Comparison of ENCODE assay signal across 12 cellular contexts in the genomic region with DNA sequence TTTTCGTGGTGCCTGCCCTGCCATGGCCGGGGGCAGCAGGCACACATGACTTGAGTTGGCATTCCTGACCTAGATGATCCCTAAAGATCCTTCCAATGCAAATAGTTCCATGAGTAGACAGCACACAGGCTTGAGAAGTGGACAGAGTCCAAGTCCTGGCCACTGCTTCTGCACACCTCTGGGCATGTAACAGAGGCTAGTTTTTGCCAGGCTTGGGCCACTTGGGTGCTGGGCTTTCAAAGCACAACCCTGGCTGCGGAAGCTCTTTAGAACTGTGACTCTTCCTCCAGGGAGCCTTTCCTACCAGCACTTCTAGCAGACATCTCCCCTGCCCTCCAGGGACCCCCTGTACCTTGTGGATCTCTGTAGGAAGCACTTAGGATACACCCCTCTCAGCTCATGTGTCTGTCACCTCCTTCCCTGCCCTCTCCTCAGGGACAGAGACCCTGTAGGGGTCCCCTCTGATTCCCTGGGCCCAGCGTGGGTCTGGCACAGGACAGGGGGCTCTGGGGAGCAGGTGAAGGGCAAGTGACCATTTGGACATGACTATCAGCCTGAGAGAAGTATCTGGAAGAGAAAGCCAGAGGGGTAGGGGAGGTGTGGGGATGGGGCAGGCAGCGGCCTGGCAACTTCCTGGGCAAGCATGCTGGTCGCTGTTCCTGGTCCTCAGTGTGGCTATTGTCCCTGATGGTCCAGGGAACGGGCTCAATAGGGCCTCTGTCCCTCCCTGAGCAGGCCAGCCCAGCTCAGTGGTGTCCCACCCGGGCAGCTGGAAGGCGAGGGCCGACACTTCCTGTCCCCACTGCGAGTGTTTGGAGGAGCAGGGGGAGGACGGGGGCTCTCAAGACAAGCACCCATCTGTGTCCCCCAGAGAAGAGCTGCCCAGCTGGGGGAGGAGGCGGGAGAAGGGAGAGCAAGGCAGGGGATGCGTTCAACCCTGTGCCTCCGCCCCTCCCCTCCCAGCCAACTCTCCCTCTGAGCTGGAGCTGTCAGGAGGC. TPM values are rescaled to one million over a fixed set of nuclear protein-coding genes. Genes with fewer than 3 reads are reported as not detected.
A peak's percentile ranks its signal among the peaks of the same experiment; 100 is the strongest.
DNase-seq lines count a peak whose midpoint lies in the region; ATAC-seq and TF ChIP-seq lines count a peak whose summit lies in the region.
"Had no signal": no experiment of that assay in that cellular context is flagged by ENCODE, and none has a peak within 500 bp of the region (broad histone marks: within the 10 kb centered on the region; RNA-seq: fewer than 3 reads in every experiment).

No MANE protein-coding gene starts in this region.

- DNase-seq in cerebellar cortex (ENCODE audit: low spot score), result peak; percentile 11
- peak; percentile 29 to 62 for DNase-seq in left lung
- peak; percentile 13 to 53 for DNase-seq in psoas muscle
- no peak for DNase-seq in colonic mucosa
- no peak for DNase-seq in activated CD4-positive, CD25-positive, alpha-beta regulatory T cell (lab: John Stamatoyannopoulos, UW)
- no peak for DNase-seq in GM03348 (ENCODE audit: low spot score)
- DNase-seq in nephron progenitor cell, result no peak
- DNase-seq: DMS53, Karpas-422 had no signal

- WGBS in psoas muscle, 3 donors, result 55 to 68% (median 61%) methylated on average over 11 to 15 of the region's 15 CpGs

- no peaks in the 10 kb centered on the region for H3K36me3 Mint-ChIP-seq in nephron progenitor cell (ENCODE audit: low read depth)

- no peaks in the 10 kb centered on the region for H3K9me3 Mint-ChIP-seq in nephron progenitor cell

- H3K36me3 ChIP-seq in BLaER1 treated with 17β-estradiol and CSF1 and Interleukin-3, amounts not matched to agents 10 nM and 100 nM, result peaks cover 0 to 20% (median 0%) of the 10 kb centered on the region in 11 experiments; a peak in 4 of 22 replicates
- H3K36me3 ChIP-seq in left lung (no peaks in the 10 kb centered on the region), psoas muscle (ENCODE audit: insufficient read depth in 1 of 2, low read depth in 1 of 2) (peaks cover 0 to 14% of the 10 kb centered on the region in 2 donors), colonic mucosa (no peaks in the 10 kb centered on the region)

- H3K4me3 Mint-ChIP-seq in nephron progenitor cell, result no peak overlapping the region

- ATAC-seq in left lung (no peak), psoas muscle (peak in 2 of 4 donors; percentile 17 to 20)
- ATAC-seq: activated CD4-positive, CD25-positive, alpha-beta regulatory T cell treated with anti-CD3 and anti-CD28 coated beads, Interleukin-2, amount 50 U/mL, for 24 hours had no signal

- no peak overlapping the region for H3K27ac Mint-ChIP-seq in nephron progenitor cell

- 0 out of 22 replicates have a peak, but pooled peaks cover 0 to 5% (median 0%) of the 10 kb centered on the region in 11 experiments for H3K9me3 ChIP-seq in BLaER1 treated with 17β-estradiol and CSF1 and Interleukin-3, amounts not matched to agents 10 nM and 100 nM (replicated peaks in 1 of 11)
- no peaks in the 10 kb centered on the region for H3K9me3 ChIP-seq in left lung
- no peaks in the 10 kb centered on the region for H3K9me3 ChIP-seq in psoas muscle
- H3K9me3 ChIP-seq in colonic mucosa, result no peaks in the 10 kb centered on the region
- H3K9me3 ChIP-seq: vagina had no signal

- H3K27me3 ChIP-seq in BLaER1 treated with 17β-estradiol and CSF1 and Interleukin-3, amounts not matched to agents 10 nM and 100 nM, result no peaks in the 10 kb centered on the region
- H3K27me3 ChIP-seq in left lung (peaks cover 0 to 9% of the 10 kb centered on the region in 2 donors), psoas muscle (ENCODE audit: insufficient read depth in 3 of 3, low read length in 2 of 3) (no peaks in the 10 kb centered on the region), colonic mucosa (no peaks in the 10 kb centered on the region)
- H3K27me3 ChIP-seq: vagina had no signal

- TF ChIP-seq CTCF in left lung (IDR thresholded peaks at IDR 0.05), result no peak
- TF ChIP-seq CTCF in psoas muscle (IDR thresholded peaks at IDR 0.05), result no peak
- no peak for TF ChIP-seq CTCF in colonic mucosa (IDR thresholded peaks at IDR 0.05)
- no peak for TF ChIP-seq CTCF in nephron progenitor cell (IDR thresholded peaks at IDR 0.05)

- intact Hi-C loops in left lung (cut with DNase I) (no loop called here), psoas muscle (cut with DNase I) (no loop called here), colonic mucosa (cut with DNase I) (no loop called here)

- peak overlapping the region in 8 of 11 experiments; percentile 30 to 66 (median 52); a peak in 18 of 22 replicates for H3K27ac ChIP-seq in BLaER1 treated with 17β-estradiol and CSF1 and Interleukin-3, amounts not matched to agents 10 nM and 100 nM
- H3K27ac ChIP-seq in left lung (peak overlapping the region in 1 of 2 donors; percentile 21), psoas muscle (peak overlapping the region; percentile 58), colonic mucosa (no peak overlapping the region)
- H3K27ac ChIP-seq: vagina had no signal

- H3K4me3 ChIP-seq in BLaER1 treated with 17β-estradiol and CSF1 and Interleukin-3, amounts not matched to agents 10 nM and 100 nM, result peak overlapping the region in 1 of 10 experiments; percentile 6; a peak in 1 of 20 replicates
- H3K4me3 ChIP-seq in left lung (no peak overlapping the region), psoas muscle (no peak overlapping the region), colonic mucosa (no peak overlapping the region)

- peak overlapping the region; percentile 14 to 58 (median 39); a peak in 16 of 22 replicates for H3K9ac ChIP-seq in BLaER1 treated with 17β-estradiol and CSF1 and Interleukin-3, amounts not matched to agents 10 nM and 100 nM
- H3K9ac ChIP-seq in colonic mucosa (ENCODE audit: low read depth in 2 of 2, low read length in 2 of 2), result peak overlapping the region in 1 of 2 donors; percentile 21

- peaks cover 0 to 15% (median 0%) of the 10 kb centered on the region in 11 experiments; a peak in 2 of 22 replicates for H4K20me1 ChIP-seq in BLaER1 treated with 17β-estradiol and CSF1 and Interleukin-3, amounts not matched to agents 10 nM and 100 nM

- H3K27me3 Mint-ChIP-seq in nephron progenitor cell (ENCODE audit: low read depth, poor library complexity), result peaks cover 6% of the 10 kb centered on the region

- no peaks in the 10 kb centered on the region for H3K4me1 ChIP-seq in BLaER1 treated with 17β-estradiol and CSF1 and Interleukin-3, amounts not matched to agents 10 nM and 100 nM
- peaks cover 40 to 78% of the 10 kb centered on the region in 2 donors for H3K4me1 ChIP-seq in left lung
- H3K4me1 ChIP-seq in psoas muscle, result peaks cover 61% of the 10 kb centered on the region
- peaks cover 9% of the 10 kb centered on the region for H3K4me1 ChIP-seq in colonic mucosa
- H3K4me1 ChIP-seq: vagina had no signal

- peaks cover 33% of the 10 kb centered on the region for H3K4me1 Mint-ChIP-seq in nephron progenitor cell

- H3K4me2 ChIP-seq in BLaER1 treated with 17β-estradiol and CSF1 and Interleukin-3, amounts not matched to agents 10 nM and 100 nM, result no peak overlapping the region

RNA-seq across cellular contexts. Expression of gene ZCCHC24, which starts 36.1 kb away (rescaled TPM):
- total RNA-seq in left lung (10 to 100 TPM; 31.2 to 42.4 TPM), psoas muscle (10 to 100 TPM; 31.6 to 64.7 (median 47.9) TPM), colonic mucosa (10 to 100 TPM in 1 of 2 donors, 1 to 10 TPM in 1; 4.6 to 19.1 TPM)
- 100 to 1,000 TPM in 1 of 3 donors, 10 to 100 TPM in 2; 11.2 to 112 (median 36.2) TPM for polyA plus RNA-seq in psoas muscle

Comparison
In these comparisons a context has a peak if more than half of its experiments do, and no peak if none do; other contexts are left out.
1. DNase-seq: peak in cerebellar cortex (single experiment), left lung (2 of 2) and psoas muscle (2 of 2); none in colonic mucosa (single experiment), activated CD4-positive, CD25-positive, alpha-beta regulatory T cell (0 of 4), GM03348 (single experiment) and nephron progenitor cell (single experiment).